In the genomic region with DNA sequence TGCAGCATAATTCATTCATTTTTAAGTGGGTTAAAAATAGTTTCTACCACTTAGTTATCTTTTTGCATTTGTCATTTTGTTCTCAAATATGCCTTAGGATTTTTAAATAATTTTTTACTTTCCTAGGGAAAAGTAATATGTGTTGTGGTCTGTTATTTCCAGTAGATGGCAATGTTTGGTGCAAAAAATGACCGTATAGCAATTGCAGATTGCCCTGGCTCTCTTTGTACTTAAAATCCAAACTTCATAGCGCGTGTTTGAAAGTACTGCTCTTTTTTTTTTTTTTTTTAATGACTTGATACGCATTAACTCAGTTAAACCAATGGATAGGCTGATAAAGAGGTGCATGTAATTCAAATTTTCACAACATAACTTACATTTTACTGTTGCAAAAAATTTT, we compare ENCODE assay signal across 8 cellular contexts.
DNase-seq lines count a peak whose midpoint lies in the region; ATAC-seq and TF ChIP-seq lines count a peak whose summit lies in the region.

No MANE protein-coding gene starts in this region.

- no peak overlapping the region for H3K27ac ChIP-seq in heart left ventricle
- no peak overlapping the region for H3K27ac ChIP-seq in right cardiac atrium (ENCODE audit: low read length)

- DNase-seq in heart left ventricle (no peak), right cardiac atrium (no peak), NOMO-1 treated with DMSO at 0.1 percent for 48 hours (lab: John Stamatoyannopoulos, UW; ENCODE audit: unreplicated experiment) (peak; percentile 29), epithelial cell of esophagus (ENCODE audit: low read depth) (peak; percentile 24), retinal pigment epithelial cell (ENCODE audit: low read depth) (peak; percentile 6), GOT3 (lab: John Stamatoyannopoulos, UW) (no peak)

- TF ChIP-seq POLR2A in heart left ventricle (IDR thresholded peaks at IDR 0.05) = no peak

- no peaks in the 10 kb centered on the region for H3K36me3 ChIP-seq in heart left ventricle

- H3K9me3 ChIP-seq in heart left ventricle (no peaks in the 10 kb centered on the region), right cardiac atrium (ENCODE audit: control insufficient read depth, low read length) (no peaks in the 10 kb centered on the region)

- H3K4me1 ChIP-seq in heart left ventricle (no peaks in the 10 kb centered on the region), right cardiac atrium (ENCODE audit: control insufficient read depth, insufficient read depth, low read length) (no peaks in the 10 kb centered on the region)

- H3K4me3 ChIP-seq in heart left ventricle = no peak overlapping the region
- H3K4me3 ChIP-seq in right cardiac atrium (ENCODE audit: low read length) = no peak overlapping the region
- no peak overlapping the region for H3K4me3 ChIP-seq in epithelial cell of esophagus (ENCODE audit: low read length)
- no peak overlapping the region for H3K4me3 ChIP-seq in retinal pigment epithelial cell (ENCODE audit: low read length)

- TF ChIP-seq CTCF in heart left ventricle (IDR thresholded peaks at IDR 0.05) = peak in 11 of 12 donors; percentile 21 to 52 (median 35)
- peak; percentile 27 for TF ChIP-seq CTCF in epithelial cell of esophagus (IDR thresholded peaks at IDR 0.05; ENCODE audit: insufficient read depth, low read depth, low read length, missing control alignments)
- peak; percentile 51 for TF ChIP-seq CTCF in retinal pigment epithelial cell (conservative IDR thresholded peaks at IDR 0.05; ENCODE audit: low read depth, low read length)

- 7 to 18% (median 13%) methylated on average over 4 of the region's 4 CpGs for WGBS in heart left ventricle, 4 donors
- WGBS in right cardiac atrium = 3% methylated on average over 4 of the region's 4 CpGs

- ATAC-seq in heart left ventricle = no peak
- ATAC-seq in right cardiac atrium = no peak
- ATAC-seq in HG02623 (IDR thresholded peaks at IDR 0.05; ENCODE audit: unreplicated experiment) = no peak
- no peak for ATAC-seq in GM19395 (IDR thresholded peaks at IDR 0.05; ENCODE audit: unreplicated experiment)

- H3K27me3 ChIP-seq in heart left ventricle (peaks cover 0 to 5% (median 0%) of the 10 kb centered on the region in 9 donors), right cardiac atrium (ENCODE audit: control insufficient read depth, insufficient read depth) (no peaks in the 10 kb centered on the region)

- intact Hi-C loops in heart left ventricle (cut with DNase I) (loop anchor here (2.0 to 10.0 kb wide), 6 partner anchors 90 to 240 kb away; no protein-coding TSS in a partner anchor), right cardiac atrium (cut with DNase I) (loop anchor here in 1 of 4 donors (10.0 kb wide), 1 partner anchor 100 kb away; no protein-coding TSS in a partner anchor)

Comparison
In these comparisons a context has a peak if more than half of its experiments do, and no peak if none do; other contexts are left out.
1. DNase-seq: peak in NOMO-1 treated with DMSO at 0.1 percent for 48 hours (single experiment), epithelial cell of esophagus (single experiment) and retinal pigment epithelial cell (single experiment); none in heart left ventricle (0 of 5), right cardiac atrium (0 of 3) and GOT3 (single experiment).
2. Peak in every context shown above with its lines, with median percentiles within 50 percentile points of each other: CTCF ChIP-seq.